ENCODE assay signal across 13 cellular contexts in the genomic region with DNA sequence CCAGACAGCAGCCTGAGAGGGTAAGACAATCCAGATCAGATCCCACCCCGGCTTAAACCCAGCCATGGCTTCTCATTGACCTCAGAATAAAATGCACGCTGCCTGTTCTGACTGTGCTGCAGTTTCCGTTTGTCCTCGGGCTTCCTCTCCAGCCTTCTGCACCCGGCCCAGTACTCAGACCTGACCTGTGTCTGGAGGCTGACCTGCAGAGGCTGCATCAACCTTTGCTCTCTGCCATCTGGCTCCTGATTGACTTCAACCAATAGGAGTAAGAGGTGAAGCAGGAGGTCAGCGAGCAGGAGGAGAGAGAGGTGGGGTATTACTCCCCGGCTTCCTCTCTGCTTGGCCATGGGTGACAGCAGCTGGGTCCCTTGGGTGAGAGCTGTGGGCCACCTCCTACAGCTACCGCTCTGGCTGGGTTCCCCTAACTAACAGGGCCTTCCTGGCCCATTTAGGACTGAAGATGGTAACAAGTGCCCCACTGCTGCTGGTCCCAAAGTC.
DNase-seq lines count a peak whose midpoint lies in the region; ATAC-seq and TF ChIP-seq lines count a peak whose summit lies in the region.
"Had no signal": no experiment of that assay in that cellular context is flagged by ENCODE, and none has a peak within 500 bp of the region (broad histone marks: within the 10 kb centered on the region; RNA-seq: fewer than 3 reads in every experiment).

No MANE protein-coding gene starts in this region.

- no peaks in the 10 kb centered on the region for H3K9me2 ChIP-seq in DOHH2 (replicated peaks; ENCODE audit: control insufficient read depth, low read length)

- no peak for DNase-seq in central memory CD8-positive, alpha-beta T cell (ENCODE audit: low spot score in 2 of 2)
- DNase-seq in UCSD-AML1 (lab: John Stamatoyannopoulos, UW; ENCODE audit: unreplicated experiment) (no peak), NCI-H82 treated with DMSO at 0.1 percent for 48 hours (lab: John Stamatoyannopoulos, UW; ENCODE audit: unreplicated experiment) (no peak), NCI-H1105 treated with DMSO at 0.1 percent for 48 hours (lab: John Stamatoyannopoulos, UW) (no peak), OCI-M2 (lab: John Stamatoyannopoulos, UW; ENCODE audit: unreplicated experiment) (no peak)
- DNase-seq: activated gamma-delta T cell, NCI-H524 had no signal

- no peaks in the 10 kb centered on the region for H3K9me3 ChIP-seq in DOHH2 (ENCODE audit: control insufficient read depth, insufficient read depth, low read length)
- H3K9me3 ChIP-seq: SJSA1, thyroid gland had no signal

- peaks cover 32% of the 10 kb centered on the region for H3K4me1 ChIP-seq in DOHH2 (ENCODE audit: control insufficient read depth, low read length)
- H3K4me1 ChIP-seq: SJSA1, thyroid gland had no signal

- ATAC-seq in GM19395 (IDR thresholded peaks at IDR 0.05; ENCODE audit: unreplicated experiment) (peak; percentile 47), HG03066 (IDR thresholded peaks at IDR 0.05; ENCODE audit: low read depth, unreplicated experiment) (peak; percentile 56)
- ATAC-seq in central memory CD8-positive, alpha-beta T cell (replicated peaks; ENCODE audit: extremely low read depth, poor library complexity, severe bottlenecking), result no peak

- H3K4me3 Mint-ChIP-seq in central memory CD8-positive, alpha-beta T cell, result no peak overlapping the region

- peaks cover 33% of the 10 kb centered on the region for H3K27me3 Mint-ChIP-seq in central memory CD8-positive, alpha-beta T cell

- no peaks in the 10 kb centered on the region for H3K27me3 ChIP-seq in DOHH2 (ENCODE audit: control insufficient read depth, low read length)

- no peaks in the 10 kb centered on the region for H3K79me2 ChIP-seq in DOHH2 (ENCODE audit: control insufficient read depth, low read length)

- no peak for TF ChIP-seq CTCF in DOHH2 (IDR thresholded peaks at IDR 0.05; ENCODE audit: low read depth, low read length, poor library complexity, severe bottlenecking)

- no peaks in the 10 kb centered on the region for H3K9me3 Mint-ChIP-seq in central memory CD8-positive, alpha-beta T cell

- H4K20me1 ChIP-seq in DOHH2 (ENCODE audit: control insufficient read depth, insufficient read depth, low read depth, low read length), result no peaks in the 10 kb centered on the region

- H3K36me3 ChIP-seq in DOHH2 (ENCODE audit: control insufficient read depth, low read length), result no peaks in the 10 kb centered on the region
- H3K36me3 ChIP-seq: cardiac muscle cell, SJSA1, thyroid gland had no signal

- peaks cover 1% of the 10 kb centered on the region for H3K36me3 Mint-ChIP-seq in central memory CD8-positive, alpha-beta T cell (ENCODE audit: insufficient read depth)

- H3K4me3 ChIP-seq in DOHH2 (ENCODE audit: low read length), result peak overlapping the region; percentile 19
- H3K4me3 ChIP-seq: cardiac muscle cell, SJSA1, thyroid gland had no signal

- H3K27ac Mint-ChIP-seq in central memory CD8-positive, alpha-beta T cell (ENCODE audit: low read depth), result peak overlapping the region; percentile 6

- peaks cover 10% of the 10 kb centered on the region for H3K4me1 Mint-ChIP-seq in central memory CD8-positive, alpha-beta T cell

- peak overlapping the region; percentile 24 for H3K27ac ChIP-seq in DOHH2 (ENCODE audit: low read depth, low read length)
- H3K27ac ChIP-seq: cardiac muscle cell, SJSA1, thyroid gland had no signal

- H3K4me2 ChIP-seq in DOHH2 (ENCODE audit: low read length), result peak overlapping the region; percentile 45

- no peaks in the 10 kb centered on the region for H3F3A ChIP-seq in DOHH2 (ENCODE audit: control insufficient read depth, insufficient read depth)
